23 cellular contexts compared by ENCODE assay signal in the genomic region with DNA sequence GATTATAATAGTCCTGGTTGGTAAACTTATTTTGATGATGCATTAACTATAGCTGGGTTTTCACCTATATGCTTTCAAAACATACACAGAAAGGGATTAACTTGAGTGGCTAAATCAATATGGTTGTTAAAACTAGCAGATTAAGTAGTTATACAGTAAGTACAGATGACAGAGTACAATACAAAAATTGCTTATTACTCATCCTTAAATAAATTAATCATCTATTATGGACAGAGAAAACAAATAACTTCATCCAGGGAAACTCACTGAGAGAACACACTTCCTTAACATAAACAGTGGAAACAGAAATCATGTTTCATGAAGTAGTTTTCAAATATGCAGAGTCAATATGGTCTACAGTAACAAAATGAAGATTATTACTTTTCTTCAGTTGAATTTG.
DNase-seq lines count a peak whose midpoint lies in the region; ATAC-seq, FAIRE-seq and TF ChIP-seq lines count a peak whose summit lies in the region.
"Had no signal": no experiment of that assay in that cellular context is flagged by ENCODE, and none has a peak within 500 bp of the region (broad histone marks: within the 10 kb centered on the region; RNA-seq: fewer than 3 reads in every experiment).

No MANE protein-coding gene starts in this region.

- H3K4me3 ChIP-seq in HAP-1 (no peak overlapping the region), body of pancreas (no peak overlapping the region)
- H3K4me3 ChIP-seq: BLaER1, GM23248 had no signal

- H3K27me3 ChIP-seq in HAP-1 (ENCODE audit: low read depth) (no peaks in the 10 kb centered on the region), body of pancreas (no peaks in the 10 kb centered on the region)
- H3K27me3 ChIP-seq: BLaER1 had no signal

- H3K9me3 ChIP-seq in HAP-1 (no peaks in the 10 kb centered on the region), body of pancreas (no peaks in the 10 kb centered on the region)
- H3K9me3 ChIP-seq: BLaER1, Caco-2 had no signal

- DNase-seq in D721Med (ENCODE audit: insufficient read length, low spot score): no peak
- peak; percentile 4 for DNase-seq in HCEC 1CT
- peak; percentile 7 for DNase-seq in dermis blood vessel endothelial cell
- no peak for DNase-seq in HAP-1 (ENCODE audit: low spot score in 2 of 2)
- no peak for DNase-seq in body of pancreas
- DNase-seq in occipital lobe (lab: John Stamatoyannopoulos, UW): no peak
- DNase-seq in left colon: no peak
- DNase-seq: Caco-2; CD4-positive, CD25-positive, alpha-beta regulatory T cell; CD8-positive, alpha-beta T cell; DMS 273 treated with DMSO at 0.1 percent for 48 hours; DND-41; GM23248; H7; HFFc6 had no signal

- in situ Hi-C loops in HAP-1 (cut with MboI; ENCODE audit: low sequenced_read_pairs): no loop called here

- peak; percentile 61 for FAIRE-seq in D721Med (lab: Jason Lieb, UNC)
- FAIRE-seq: A204.1, G401.6, GM12892, H1 had no signal

- no peaks in the 10 kb centered on the region for H3K4me1 ChIP-seq in HAP-1
- no peaks in the 10 kb centered on the region for H3K4me1 ChIP-seq in body of pancreas
- H3K4me1 ChIP-seq: BLaER1 had no signal

- ATAC-seq in esophagus mucosa (peak; percentile 83), body of pancreas (no peak), left colon (no peak)
- ATAC-seq: CD8-positive, alpha-beta T cell had no signal

- H3K36me3 ChIP-seq in HAP-1 (replicated peaks): no peaks in the 10 kb centered on the region
- no peaks in the 10 kb centered on the region for H3K36me3 ChIP-seq in body of pancreas (replicated peaks in 1 of 2; ENCODE audit: insufficient read depth in 1 of 2, low read depth in 2 of 2)
- H3K36me3 ChIP-seq: BLaER1 had no signal

- no peak for TF ChIP-seq POLR2A in body of pancreas (IDR thresholded peaks at IDR 0.05)

- TF ChIP-seq CTCF in D721Med (IDR thresholded peaks at IDR 0.05; ENCODE audit: insufficient read depth, missing control alignments) (no peak), body of pancreas (IDR thresholded peaks at IDR 0.05) (no peak)

- H3K27ac ChIP-seq in body of pancreas: no peak overlapping the region
- H3K27ac ChIP-seq: 22Rv1, BLaER1, C4-2B, GM23248 had no signal

- intact Hi-C loops in body of pancreas (cut with DNase I) (no loop called here), left colon (cut with DNase I, micrococcal nuclease) (no loop called here)

Comparison
In these comparisons a context has a peak if more than half of its experiments do, and no peak if none do; other contexts are left out.
1. DNase-seq: peak in HCEC 1CT (single experiment) and dermis blood vessel endothelial cell (single experiment); none in D721Med (single experiment), HAP-1 (0 of 2), body of pancreas (0 of 4), occipital lobe (single experiment) and left colon (0 of 2).